In genomic region chr18:23568265-23568664, GRCh38 we compare ENCODE assay signal across 28 cellular contexts.
"Had no signal": no experiment of that assay in that cellular context is flagged by ENCODE, and none has a peak within 500 bp of the region (broad histone marks: within the 10 kb centered on the region; RNA-seq: fewer than 3 reads in every experiment).

No MANE protein-coding gene starts in this region.

- ATAC-seq: activated CD8-positive, alpha-beta memory T cell treated with anti-CD3 and anti-CD28 coated beads, Interleukin-2, amount 10 ng/mL, durations not matched to agents 7 days and 5 days; activated CD8-positive, alpha-beta T cell treated with anti-CD3 and anti-CD28 coated beads, Interleukin-2, amount 10 ng/mL, durations not matched to agents 7 days and 5 days; heart right ventricle; left lung; lower lobe of right lung; stimulated activated naive B cell treated with anti-CD40 and anti-IgM and Interleukin-4, amounts not matched to agents 10 μg/mL and 1 μg/mL and 100 μg/mL, for 72 hours; WTC11 had no signal

- H3K9me3 ChIP-seq: adrenal gland, heart right ventricle, left lung, lower lobe of right lung, sigmoid colon, stomach, tibial nerve had no signal

- H3K27ac ChIP-seq: brain microvascular endothelial cell, heart right ventricle, left lung, lower lobe of right lung, sigmoid colon, stomach, tibial nerve had no signal

- H3K4me1 ChIP-seq: sigmoid colon had no signal

- H3K27me3 ChIP-seq: adrenal gland, brain microvascular endothelial cell, heart right ventricle, left lung, sigmoid colon, stomach, tibial nerve had no signal

- FAIRE-seq: astrocyte, islet of Langerhans, small intestine had no signal

- H3K4me3 ChIP-seq: adrenal gland, heart right ventricle, left lung, lower lobe of right lung, sigmoid colon, stomach, tibial nerve had no signal

- DNase-seq: activated CD4-positive, alpha-beta T cell treated with anti-CD3 and anti-CD28 coated beads for 1 hour; activated CD8-positive, alpha-beta memory T cell treated with anti-CD3 and anti-CD28 coated beads, Interleukin-2, amount 10 ng/mL, durations not matched to agents 7 days and 5 days; activated CD8-positive, alpha-beta T cell treated with anti-CD3 and anti-CD28 coated beads, Interleukin-2, amount 10 ng/mL, durations not matched to agents 7 days and 5 days; activated effector memory CD4-positive, alpha-beta T cell treated with Interleukin-2 at 50 U/mL for 16 hours; activated naive CD4-positive, alpha-beta T cell treated with anti-CD3 and anti-CD28 coated beads for 36 hours; activated naive CD8-positive, alpha-beta T cell treated with anti-CD3 and anti-CD28 coated beads for 36 hours; adrenal gland; brain microvascular endothelial cell; caudate nucleus; endodermal cell; foreskin melanocyte; heart right ventricle; left lung; lower lobe of right lung; mesenchymal stem cell; retina; sigmoid colon; small intestine; stimulated activated CD4-positive, alpha-beta T cell treated with anti-CD3 and anti-CD28 coated beads, Interleukin-1b, Interleukin-23, amount 100 ng/mL, for 48 hours; stimulated activated CD4-positive, alpha-beta T cell treated with anti-CD3 and anti-CD28 coated beads, Interleukin-4, amount 100 ng/mL, for 4 hours; stimulated activated CD8-positive, alpha-beta memory T cell treated with anti-CD3 and anti-CD28 coated beads, Interleukin-4, amount 100 ng/mL, for 48 hours; stimulated activated naive B cell treated with anti-CD40 and anti-IgM and Interleukin-4, amounts not matched to agents 10 μg/mL and 1 μg/mL and 100 μg/mL, for 72 hours; stomach; T-helper 2 cell had no signal
